ENCODE assay signal across 1 cellular context in the genomic region with DNA sequence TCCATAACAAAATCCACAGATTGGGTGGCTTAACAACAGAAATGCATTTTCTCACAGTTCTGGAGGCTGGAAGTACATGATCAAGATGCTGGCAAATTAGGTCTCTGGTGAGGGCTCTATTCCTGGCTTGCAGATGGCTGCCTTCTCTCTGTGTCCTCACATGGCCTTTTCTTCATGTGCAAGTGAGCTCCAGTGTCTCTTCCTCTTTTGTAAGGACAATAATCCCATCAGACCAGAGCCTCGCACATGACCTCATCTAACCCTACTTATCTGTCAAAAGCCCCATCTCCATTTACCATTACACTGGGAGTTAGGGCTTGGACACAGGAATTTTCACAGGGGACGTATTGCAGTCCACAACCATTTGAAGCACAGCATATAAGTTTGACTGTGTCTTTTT.
TF ChIP-seq lines count a peak whose summit lies in the region.

No MANE protein-coding gene starts in this region.

TF ChIP-seq in IMR-90, 13 proteins besides CTCF, POLR2A, EP300 and RAD21 (continued from another document):
- TF ChIP-seq ELK1 (IDR thresholded peaks at IDR 0.05; ENCODE audit: borderline replicate concordance, low read depth, low read length): no peak
- TF ChIP-seq, protein P1, sequence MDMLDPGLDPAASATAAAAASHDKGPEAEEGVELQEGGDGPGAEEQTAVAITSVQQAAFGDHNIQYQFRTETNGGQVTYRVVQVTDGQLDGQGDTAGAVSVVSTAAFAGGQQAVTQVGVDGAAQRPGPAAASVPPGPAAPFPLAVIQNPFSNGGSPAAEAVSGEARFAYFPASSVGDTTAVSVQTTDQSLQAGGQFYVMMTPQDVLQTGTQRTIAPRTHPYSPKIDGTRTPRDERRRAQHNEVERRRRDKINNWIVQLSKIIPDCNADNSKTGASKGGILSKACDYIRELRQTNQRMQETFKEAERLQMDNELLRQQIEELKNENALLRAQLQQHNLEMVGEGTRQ (IDR thresholded peaks at IDR 0.05; ENCODE audit: low read depth, low read length): no peak
